Comparison of ENCODE assay signal across 23 cellular contexts in the genomic region with DNA sequence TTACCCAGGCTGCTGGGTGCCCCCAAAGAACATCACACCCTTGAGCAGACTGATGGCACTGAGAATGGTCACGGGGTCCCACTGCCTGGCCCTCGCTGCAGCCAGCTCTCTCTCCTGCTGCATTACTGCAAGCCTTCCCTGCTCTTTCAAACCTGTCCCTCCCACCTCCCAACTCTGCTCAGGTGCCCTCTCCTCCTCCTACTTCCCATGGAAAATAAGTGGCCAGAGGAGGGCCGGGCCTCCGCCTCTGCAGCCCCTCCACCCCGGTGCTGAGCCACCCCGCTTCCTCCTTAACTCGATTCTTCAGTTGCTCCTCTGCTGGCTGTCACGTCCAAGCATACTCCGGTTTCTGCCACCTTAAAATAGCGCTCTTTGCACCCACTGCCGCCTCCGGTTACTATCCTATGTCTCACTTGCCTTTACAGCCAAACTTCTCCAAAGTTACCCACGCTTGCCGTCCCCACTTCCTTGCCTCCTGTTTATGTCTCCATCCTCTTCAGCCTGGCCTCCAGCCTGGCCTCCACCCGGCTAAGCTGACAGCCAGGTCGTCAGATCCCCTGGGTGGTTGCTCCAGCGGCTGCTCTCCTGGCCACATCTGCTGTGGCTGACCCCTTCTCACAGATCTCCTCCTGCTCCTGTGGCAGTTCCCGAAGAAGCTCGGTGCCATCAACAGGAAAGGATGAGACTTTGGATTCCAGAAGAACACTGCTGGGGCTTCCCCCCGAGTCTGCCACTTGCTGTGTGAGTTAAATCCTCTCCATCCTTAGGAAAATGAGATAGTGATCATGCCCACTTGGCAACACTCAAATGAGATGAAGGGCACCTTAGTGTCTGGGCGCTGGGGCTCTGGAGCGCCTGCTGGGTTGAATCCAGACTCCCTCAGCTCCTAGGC. TPM values are rescaled to one million over a fixed set of nuclear protein-coding genes. Genes with fewer than 3 reads are reported as not detected.
DNase-seq lines count a peak whose midpoint lies in the region; ATAC-seq and TF ChIP-seq lines count a peak whose summit lies in the region.
"Had no signal": no experiment of that assay in that cellular context is flagged by ENCODE, and none has a peak within 500 bp of the region (broad histone marks: within the 10 kb centered on the region; RNA-seq: fewer than 3 reads in every experiment).

No MANE protein-coding gene starts in this region.

- H3K36me3 Mint-ChIP-seq in activated CD4-positive, alpha-beta T cell treated with anti-CD3 and anti-CD28 coated beads, Interleukin-2, amount 10 ng/mL, durations not matched to agents 7 days and 5 days (ENCODE audit: low read depth): no peaks in the 10 kb centered on the region
- H3K36me3 Mint-ChIP-seq in stimulated activated memory B cell treated with anti-CD40 and anti-IgM and Interleukin-4, amounts not matched to agents 10 μg/mL and 1 μg/mL and 100 μg/mL, for 72 hours: no peaks in the 10 kb centered on the region
- peaks cover 4% of the 10 kb centered on the region for H3K36me3 Mint-ChIP-seq in endothelial cell (ENCODE audit: low read depth, unreplicated experiment)
- H3K36me3 Mint-ChIP-seq: activated naive CD8-positive, alpha-beta T cell; neural progenitor cell had no signal

- no peak for TF ChIP-seq CTCF in endothelial cell (IDR thresholded peaks at IDR 0.05; ENCODE audit: unreplicated experiment)

- DNase-seq in activated CD4-positive, alpha-beta T cell treated with anti-CD3 and anti-CD28 coated beads, Interleukin-2, amount 10 ng/mL, durations not matched to agents 7 days and 5 days: no peak
- no peak for DNase-seq in activated CD4-positive, alpha-beta T cell treated with anti-CD3 and anti-CD28 coated beads, Interleukin-2, amount 50 U/mL, for 48 hours
- DNase-seq in HuH-7.5 (ENCODE audit: low spot score) (peak; percentile 12), mesenteric fat pad (ENCODE audit: low spot score) (peak; percentile 89), endothelial cell (ENCODE audit: low spot score) (no peak), NCI-H2107 treated with DMSO at 0.1 percent for 48 hours (lab: John Stamatoyannopoulos, UW; ENCODE audit: unreplicated experiment) (no peak), Ammon's horn (ENCODE audit: low spot score) (no peak)
- DNase-seq: C1 segment of cervical spinal cord; Calu3; central memory CD4-positive, alpha-beta T cell; kidney glomerular epithelial cell; NCI-H1048; NCI-H187; NCI-H2227 treated with DMSO at 0.1 percent for 48 hours had no signal

- H3K27ac Mint-ChIP-seq in activated CD4-positive, alpha-beta T cell treated with anti-CD3 and anti-CD28 coated beads, Interleukin-2, amount 10 ng/mL, durations not matched to agents 7 days and 5 days: peak overlapping the region; percentile 44
- H3K27ac Mint-ChIP-seq in stimulated activated memory B cell treated with anti-CD40 and anti-IgM and Interleukin-4, amounts not matched to agents 10 μg/mL and 1 μg/mL and 100 μg/mL, for 72 hours: peak overlapping the region; percentile 22
- no peak overlapping the region for H3K27ac Mint-ChIP-seq in endothelial cell (ENCODE audit: unreplicated experiment)
- H3K27ac Mint-ChIP-seq: activated naive CD8-positive, alpha-beta T cell; activated T-helper 17 cell treated with anti-CD3 and anti-CD28 coated beads, Interleukin-2, amount 50 U/mL, for 72 hours; dendritic cell treated with granulocyte-macrophage colony-stimulating factor and Interleukin-4, amounts not matched to agents 40 ng/mL and 50 ng/mL, for 4 days; neural progenitor cell; progenitor cell of endocrine pancreas had no signal

- no peaks in the 10 kb centered on the region for H3K9me3 Mint-ChIP-seq in activated CD4-positive, alpha-beta T cell treated with anti-CD3 and anti-CD28 coated beads, Interleukin-2, amount 10 ng/mL, durations not matched to agents 7 days and 5 days
- no peaks in the 10 kb centered on the region for H3K9me3 Mint-ChIP-seq in stimulated activated memory B cell treated with anti-CD40 and anti-IgM and Interleukin-4, amounts not matched to agents 10 μg/mL and 1 μg/mL and 100 μg/mL, for 72 hours
- H3K9me3 Mint-ChIP-seq in endothelial cell (ENCODE audit: unreplicated experiment): no peaks in the 10 kb centered on the region
- H3K9me3 Mint-ChIP-seq: activated T-helper 17 cell treated with anti-CD3 and anti-CD28 coated beads, Interleukin-2, amount 50 U/mL, for 72 hours; dendritic cell treated with granulocyte-macrophage colony-stimulating factor and Interleukin-4, amounts not matched to agents 40 ng/mL and 50 ng/mL, for 4 days; neural progenitor cell had no signal

- POLR2A ChIA-PET in activated CD4-positive, alpha-beta T cell treated with anti-CD3 and anti-CD28 coated beads, Interleukin-2, amount 10 ng/mL, durations not matched to agents 7 days and 5 days (lab: Charles Lee): no interaction called here

- no peak overlapping the region for H3K4me3 Mint-ChIP-seq in activated CD4-positive, alpha-beta T cell treated with anti-CD3 and anti-CD28 coated beads, Interleukin-2, amount 10 ng/mL, durations not matched to agents 7 days and 5 days
- no peak overlapping the region for H3K4me3 Mint-ChIP-seq in stimulated activated memory B cell treated with anti-CD40 and anti-IgM and Interleukin-4, amounts not matched to agents 10 μg/mL and 1 μg/mL and 100 μg/mL, for 72 hours
- H3K4me3 Mint-ChIP-seq in endothelial cell (ENCODE audit: unreplicated experiment): no peak overlapping the region
- H3K4me3 Mint-ChIP-seq: activated naive CD8-positive, alpha-beta T cell; activated T-helper 17 cell treated with anti-CD3 and anti-CD28 coated beads, Interleukin-2, amount 50 U/mL, for 72 hours; dendritic cell treated with granulocyte-macrophage colony-stimulating factor and Interleukin-4, amounts not matched to agents 40 ng/mL and 50 ng/mL, for 4 days; neural progenitor cell had no signal

- peaks cover 7% of the 10 kb centered on the region for H3K4me1 Mint-ChIP-seq in activated CD4-positive, alpha-beta T cell treated with anti-CD3 and anti-CD28 coated beads, Interleukin-2, amount 10 ng/mL, durations not matched to agents 7 days and 5 days
- H3K4me1 Mint-ChIP-seq in stimulated activated memory B cell treated with anti-CD40 and anti-IgM and Interleukin-4, amounts not matched to agents 10 μg/mL and 1 μg/mL and 100 μg/mL, for 72 hours: peaks cover 36% of the 10 kb centered on the region
- peaks cover 9% of the 10 kb centered on the region for H3K4me1 Mint-ChIP-seq in endothelial cell (ENCODE audit: unreplicated experiment)

- CTCF ChIA-PET in activated CD4-positive, alpha-beta T cell treated with anti-CD3 and anti-CD28 coated beads, Interleukin-2, amount 10 ng/mL, durations not matched to agents 7 days and 5 days (lab: Charles Lee): interaction anchor here (3.1 kb wide), 1 partner anchor 62 kb away, joined by 22 read pairs; no protein-coding TSS in a partner anchor

- peaks cover 47% of the 10 kb centered on the region for H3K27me3 Mint-ChIP-seq in activated CD4-positive, alpha-beta T cell treated with anti-CD3 and anti-CD28 coated beads, Interleukin-2, amount 10 ng/mL, durations not matched to agents 7 days and 5 days
- peaks cover 50% of the 10 kb centered on the region for H3K27me3 Mint-ChIP-seq in stimulated activated memory B cell treated with anti-CD40 and anti-IgM and Interleukin-4, amounts not matched to agents 10 μg/mL and 1 μg/mL and 100 μg/mL, for 72 hours
- H3K27me3 Mint-ChIP-seq in endothelial cell (ENCODE audit: unreplicated experiment): peaks cover 16% of the 10 kb centered on the region

- no peak for ATAC-seq in stimulated activated memory B cell treated with anti-CD40 and anti-IgM and Interleukin-4, amounts not matched to agents 10 μg/mL and 1 μg/mL and 100 μg/mL, for 72 hours
- ATAC-seq: activated T-helper 17 cell treated with anti-CD3 and anti-CD28 coated beads, Interleukin-2, amount 50 U/mL, for 72 hours had no signal

RNA-seq across cellular contexts. Expression of gene SMIM41, which starts 7.7 kb away (rescaled TPM):
- total RNA-seq in activated CD4-positive, alpha-beta T cell treated with anti-CD3 and anti-CD28 coated beads, Interleukin-2, amount 10 ng/mL, durations not matched to agents 7 days and 5 days: not detected
- total RNA-seq in mesenteric fat pad: 0.45 TPM
- not detected for total RNA-seq in endothelial cell (ENCODE audit: unreplicated experiment)
- total RNA-seq: activated T-helper 17 cell treated with anti-CD3 and anti-CD28 coated beads, Interleukin-2, amount 50 U/mL, for 72 hours; Calu3; glomerular endothelial cell; LHCN-M2; progenitor cell of endocrine pancreas; subcutaneous adipose tissue had no signal

RNA-seq across cellular contexts. Expression of gene ATG101, which starts 17.4 kb away (rescaled TPM):
- total RNA-seq in activated CD4-positive, alpha-beta T cell treated with anti-CD3 and anti-CD28 coated beads, Interleukin-2, amount 10 ng/mL, durations not matched to agents 7 days and 5 days: 10 to 100 TPM; 28.3 to 30.4 TPM
- total RNA-seq in mesenteric fat pad (36.2 TPM), endothelial cell (ENCODE audit: unreplicated experiment) (30.6 TPM)

RNA-seq across cellular contexts. Expression of gene NR4A1, which starts 35.9 kb away (rescaled TPM):
- 1 to 10 TPM; 2.1 to 2.7 TPM for total RNA-seq in activated CD4-positive, alpha-beta T cell treated with anti-CD3 and anti-CD28 coated beads, Interleukin-2, amount 10 ng/mL, durations not matched to agents 7 days and 5 days
- total RNA-seq in mesenteric fat pad: 863 TPM
- 1.0 TPM for total RNA-seq in endothelial cell (ENCODE audit: unreplicated experiment)

Comparison
In these comparisons a context has a peak if more than half of its experiments do, and no peak if none do; other contexts are left out.
1. DNase-seq: peak in HuH-7.5 (single experiment) and mesenteric fat pad (single experiment); none in activated CD4-positive, alpha-beta T cell treated with anti-CD3 and anti-CD28 coated beads, Interleukin-2, amount 10 ng/mL, durations not matched to agents 7 days and 5 days (single experiment), activated CD4-positive, alpha-beta T cell treated with anti-CD3 and anti-CD28 coated beads, Interleukin-2, amount 50 U/mL, for 48 hours (0 of 2), endothelial cell (single experiment), NCI-H2107 treated with DMSO at 0.1 percent for 48 hours (single experiment) and Ammon's horn (single experiment).
2. RNA of gene NR4A1, which starts 35.9 kb away (total RNA-seq): 863 TPM in mesenteric fat pad (single experiment); 2.1 to 2.7 TPM in activated CD4-positive, alpha-beta T cell treated with anti-CD3 and anti-CD28 coated beads, Interleukin-2, amount 10 ng/mL, durations not matched to agents 7 days and 5 days and 1.0 TPM in endothelial cell (single experiment); every median in the first group is over 100 times any median in the second.